ENCODE assay signal across 18 cellular contexts in genomic region chr18:9608298-9608697, GRCh38. TPM values are rescaled to one million over a fixed set of nuclear protein-coding genes. Genes with fewer than 3 reads are reported as not detected.
DNase-seq lines count a peak whose midpoint lies in the region; ATAC-seq and TF ChIP-seq lines count a peak whose summit lies in the region.
"Had no signal": no experiment of that assay in that cellular context is flagged by ENCODE, and none has a peak within 500 bp of the region (broad histone marks: within the 10 kb centered on the region; RNA-seq: fewer than 3 reads in every experiment).

No MANE protein-coding gene starts in this region.

- H3K27me3 ChIP-seq in transverse colon = no peaks in the 10 kb centered on the region
- H3K27me3 ChIP-seq: stomach, uterus had no signal

- H3K4me1 Mint-ChIP-seq in mesothelial cell of epicardium = peaks cover 34% of the 10 kb centered on the region
- peaks cover 33 to 71% of the 10 kb centered on the region in 2 donors for H3K4me1 Mint-ChIP-seq in effector memory CD8-positive, alpha-beta T cell (ENCODE audit: low read depth in 2 of 2)

- no peak for ATAC-seq in HG02798 (IDR thresholded peaks at IDR 0.05; ENCODE audit: poor library complexity, unreplicated experiment)
- ATAC-seq in effector memory CD8-positive, alpha-beta T cell (replicated peaks) = no peak
- ATAC-seq: activated CD8-positive, alpha-beta T cell treated with anti-CD3 and anti-CD28 coated beads for 36 hours; Panc1; SK-N-SH treated with all-trans-retinoic acid at 6 μM for 48 hours had no signal

- no peaks in the 10 kb centered on the region for H3K27me3 Mint-ChIP-seq in mesothelial cell of epicardium (ENCODE audit: low read depth)
- H3K27me3 Mint-ChIP-seq in effector memory CD8-positive, alpha-beta T cell = no peaks in the 10 kb centered on the region
- H3K27me3 Mint-ChIP-seq: activated CD8-positive, alpha-beta T cell treated with anti-CD3 and anti-CD28 coated beads for 36 hours had no signal

- DNase-seq in CMK (ENCODE audit: low read depth) (peak; percentile 26), NCI-H226 (peak; percentile 22), cardiac fibroblast (ENCODE audit: low read depth in 2 of 2) (peak; percentile 13 to 33), mesothelial cell of epicardium (ENCODE audit: low spot score in 2 of 2, unreplicated experiment in 2 of 2) (no peak), transverse colon (no peak), CD1c-positive myeloid dendritic cell (ENCODE audit: extremely low spot score) (no peak)
- DNase-seq in effector memory CD8-positive, alpha-beta T cell = no peak
- DNase-seq: activated CD8-positive, alpha-beta T cell treated with anti-CD3 and anti-CD28 coated beads for 36 hours; GF-D8; HCEC 1CT; NCI-H2107; stimulated activated CD4-positive, alpha-beta T cell treated with anti-CD3 and anti-CD28 coated beads, Interleukin-15, amount 100 ng/mL, for 24 hours; stomach; uterus had no signal

- no peak for TF ChIP-seq CTCF in cardiac fibroblast (IDR thresholded peaks at IDR 0.05; ENCODE audit: low read depth, low read length)
- no peak for TF ChIP-seq CTCF in mesothelial cell of epicardium (IDR thresholded peaks at IDR 0.05; ENCODE audit: unreplicated experiment)
- no peak for TF ChIP-seq CTCF in transverse colon (IDR thresholded peaks at IDR 0.05)

- H3K36me3 ChIP-seq in transverse colon = no peaks in the 10 kb centered on the region
- H3K36me3 ChIP-seq: uterus had no signal

- no peak for TF ChIP-seq POLR2A in transverse colon (IDR thresholded peaks at IDR 0.05)

- no peak overlapping the region for H3K4me3 ChIP-seq in cardiac fibroblast (replicated peaks in 1 of 2; ENCODE audit: low read depth in 2 of 2, low read length in 2 of 2)
- no peak overlapping the region for H3K4me3 ChIP-seq in transverse colon
- H3K4me3 ChIP-seq: stomach, uterus had no signal

- in situ Hi-C loops in transverse colon (cut with MboI; ENCODE audit: low pct_ligation_motif_present in 1 of 4, low pct_unique_long_range_greater_than_20kb in 1 of 4, low sequenced_read_pairs in 3 of 4) = loop anchor here in 2 of 4 donors (25.0 kb wide), 2 partner anchors 304 to 329 kb away; partner anchors contain the start of gene VAPA (in 1 of the 2)

- intact Hi-C loops in transverse colon (cut with DNase I; ENCODE audit: low total_unique reads) = no loop called here

- H3K9me3 ChIP-seq in transverse colon = no peaks in the 10 kb centered on the region
- H3K9me3 ChIP-seq: stomach, uterus had no signal

- peaks cover 12% of the 10 kb centered on the region for H3K36me3 Mint-ChIP-seq in mesothelial cell of epicardium
- peaks cover 9% of the 10 kb centered on the region for H3K36me3 Mint-ChIP-seq in effector memory CD8-positive, alpha-beta T cell (ENCODE audit: insufficient read depth)

- H3K9me3 Mint-ChIP-seq in mesothelial cell of epicardium = no peaks in the 10 kb centered on the region
- no peaks in the 10 kb centered on the region for H3K9me3 Mint-ChIP-seq in effector memory CD8-positive, alpha-beta T cell
- H3K9me3 Mint-ChIP-seq: activated CD8-positive, alpha-beta T cell treated with anti-CD3 and anti-CD28 coated beads for 36 hours had no signal

- TF ChIP-seq EP300 in transverse colon (IDR thresholded peaks at IDR 0.05; ENCODE audit: low read depth) = no peak

- H3K27ac Mint-ChIP-seq in mesothelial cell of epicardium = peak overlapping the region; percentile 67
- peak overlapping the region in 1 of 2 donors; percentile 50 for H3K27ac Mint-ChIP-seq in effector memory CD8-positive, alpha-beta T cell
- H3K27ac Mint-ChIP-seq: activated CD8-positive, alpha-beta T cell treated with anti-CD3 and anti-CD28 coated beads for 36 hours had no signal

- H3K4me1 ChIP-seq in transverse colon = peaks cover 8 to 38% (median 28%) of the 10 kb centered on the region in 4 donors

- peak overlapping the region in 1 of 4 donors; percentile 20 for H3K27ac ChIP-seq in transverse colon

- H3K4me3 Mint-ChIP-seq in mesothelial cell of epicardium = no peak overlapping the region
- peak overlapping the region in 1 of 2 donors; percentile 30 for H3K4me3 Mint-ChIP-seq in effector memory CD8-positive, alpha-beta T cell
- H3K4me3 Mint-ChIP-seq: activated CD8-positive, alpha-beta T cell treated with anti-CD3 and anti-CD28 coated beads for 36 hours; nephron had no signal

RNA-seq across cellular contexts. Expression of gene PPP4R1, which starts 6.1 kb away (rescaled TPM):
- total RNA-seq in mesothelial cell of epicardium (112 to 116 TPM (median 115 TPM) in 3 replicates), transverse colon (100 to 1,000 TPM in 1 of 4 donors, 10 to 100 TPM in 3; 46.0 to 163 (median 79.2) TPM)

Comparison
In these comparisons a context has a peak if more than half of its experiments do, and no peak if none do; other contexts are left out.
1. DNase-seq: peak in CMK (single experiment), NCI-H226 (single experiment) and cardiac fibroblast (2 of 2); none in mesothelial cell of epicardium (0 of 2), transverse colon (single experiment), CD1c-positive myeloid dendritic cell (single experiment) and effector memory CD8-positive, alpha-beta T cell (0 of 3).